In the genomic region with DNA sequence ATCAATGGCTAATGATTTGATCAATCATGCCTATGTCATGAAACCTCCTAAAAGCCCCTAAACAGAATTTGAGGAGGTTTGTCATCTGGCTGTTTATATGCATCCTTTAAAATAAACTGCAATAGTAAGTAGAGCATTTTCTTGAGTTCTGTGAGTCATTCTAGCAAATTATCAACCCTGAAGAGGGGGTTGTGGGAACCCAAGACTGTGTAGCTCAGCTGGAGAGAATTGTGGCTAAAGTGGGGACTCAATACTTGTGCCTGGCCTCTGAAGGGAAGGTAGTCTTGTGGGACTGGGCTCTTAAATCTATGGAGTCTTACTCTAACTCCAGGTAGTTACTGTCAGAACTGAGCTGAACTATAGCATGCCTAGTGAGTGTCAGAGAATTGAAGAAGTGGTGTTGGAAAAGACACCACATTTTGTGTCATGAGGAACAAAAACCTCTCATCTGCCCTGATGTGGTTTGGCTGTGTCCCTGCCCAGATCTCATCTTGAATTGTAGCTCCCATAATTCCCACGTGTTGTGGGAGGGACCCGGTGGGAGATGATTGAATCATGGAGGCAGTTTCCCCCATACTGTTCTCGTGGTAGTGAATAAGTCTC, we compare ENCODE assay signal across 17 cellular contexts.
"Had no signal": no experiment of that assay in that cellular context is flagged by ENCODE, and none has a peak within 500 bp of the region (broad histone marks: within the 10 kb centered on the region; RNA-seq: fewer than 3 reads in every experiment).

No MANE protein-coding gene starts in this region.

- ATAC-seq: activated CD8-positive, alpha-beta T cell treated with anti-CD3 and anti-CD28 coated beads for 36 hours; esophagus mucosa; left colon; stimulated activated naive CD8-positive, alpha-beta T cell treated with anti-CD3 and anti-CD28 coated beads, Interleukin-15, amount 100 ng/mL, for 72 hours; upper lobe of right lung had no signal

- DNase-seq: activated CD4-positive, alpha-beta T cell treated with anti-CD3 and anti-CD28 coated beads for 4 hours; activated CD8-positive, alpha-beta memory T cell treated with anti-CD3 and anti-CD28 coated beads, Interleukin-2, amount 50 U/mL, for 4 hours; activated CD8-positive, alpha-beta T cell treated with anti-CD3 and anti-CD28 coated beads for 36 hours; activated naive CD8-positive, alpha-beta T cell treated with anti-CD3 and anti-CD28 coated beads, Interleukin-2, amount 10 ng/mL, durations not matched to agents 7 days and 5 days; anterior cingulate cortex; cerebellar nuclear complex; dermis blood vessel endothelial cell; glutamatergic neuron; left colon; naive B cell; stimulated activated CD4-positive, alpha-beta T cell treated with anti-CD3 and anti-CD28 coated beads, Interleukin-15, amount 100 ng/mL, for 24 hours; stimulated activated CD4-positive, alpha-beta T cell treated with anti-CD3 and anti-CD28 coated beads, Interleukin-4, amount 100 ng/mL, for 24 hours; stimulated activated naive CD8-positive, alpha-beta T cell treated with anti-CD3 and anti-CD28 coated beads, Interleukin-15, amount 100 ng/mL, for 72 hours; testis; upper lobe of right lung; WERI-Rb-1 had no signal
